1 cellular context compared by ENCODE assay signal in genomic region chr3:109081746-109082510, GRCh38.
TF ChIP-seq lines count a peak whose summit lies in the region.

No MANE protein-coding gene starts in this region.

TF ChIP-seq in GM12878, 131 proteins besides CTCF, POLR2A, EP300 and RAD21 (continued from another document and continues in another):
- TF ChIP-seq E4F1 (IDR thresholded peaks at IDR 0.05; ENCODE audit: borderline replicate concordance, partially characterized antibody) (no peak), ESRRA (IDR thresholded peaks at IDR 0.05; ENCODE audit: low read length) (no peak), SIN3A (IDR thresholded peaks at IDR 0.05; ENCODE audit: low read depth, low read length) (no peak), YBX1 (IDR thresholded peaks at IDR 0.05) (no peak), MEF2A (IDR thresholded peaks at IDR 0.05; ENCODE audit: insufficient read depth, low read depth, low read length) (no peak), SPI1 (IDR thresholded peaks at IDR 0.05; ENCODE audit: borderline replicate concordance, insufficient read depth, low read depth, low read length) (no peak), STAT3 (IDR thresholded peaks at IDR 0.05; ENCODE audit: low read depth, low read length) (no peak), FOS (IDR thresholded peaks at IDR 0.05; ENCODE audit: borderline replicate concordance, extremely low read depth, insufficient read length) (no peak), NKRF (conservative IDR thresholded peaks at IDR 0.05) (no peak), NFIC (IDR thresholded peaks at IDR 0.05; ENCODE audit: low read depth, low read length) (no peak), SREBF1 (IDR thresholded peaks at IDR 0.05; ENCODE audit: low read length) (no peak), YY1 (IDR thresholded peaks at IDR 0.05; ENCODE audit: low read depth, low read length) (peak; percentile 61), IRF3 (IDR thresholded peaks at IDR 0.05) (no peak), KAT2A (conservative IDR thresholded peaks at IDR 0.05; ENCODE audit: control insufficient read depth, low read depth, low read length) (no peak), GABPA (IDR thresholded peaks at IDR 0.05; ENCODE audit: low read depth) (no peak), USF1 (IDR thresholded peaks at IDR 0.05; ENCODE audit: borderline replicate concordance, extremely low read length, insufficient read depth, low read depth, low read length) (no peak), IRF5 (IDR thresholded peaks at IDR 0.05; ENCODE audit: borderline replicate concordance) (no peak), SMARCA5 (IDR thresholded peaks at IDR 0.05) (0 out of 2 replicates have a peak, but pooled peaks have one; percentile 25), NR2F1 (conservative IDR thresholded peaks at IDR 0.05) (0 out of 2 replicates have a peak, but pooled peaks have one; percentile 30), DPF2 (IDR thresholded peaks at IDR 0.05) (peak; percentile 75), HDAC6 (IDR thresholded peaks at IDR 0.05; ENCODE audit: unreplicated experiment) (no peak), ASH2L (IDR thresholded peaks at IDR 0.05; ENCODE audit: borderline replicate concordance, low read depth) (no peak), EED (IDR thresholded peaks at IDR 0.05; ENCODE audit: low read depth) (peak; percentile 86), SIX5 (IDR thresholded peaks at IDR 0.05; ENCODE audit: low read depth, low read length, severe bottlenecking) (no peak), ZNF622 (IDR thresholded peaks at IDR 0.05) (no peak), SMAD1 (IDR thresholded peaks at IDR 0.05; ENCODE audit: low read depth, partially characterized antibody) (no peak), BHLHE40 (IDR thresholded peaks at IDR 0.05; ENCODE audit: borderline replicate concordance in 1 of 2, low read depth in 2 of 2, low read length in 1 of 2) (0 out of 4 replicates have a peak, but pooled peaks of 1 of the 2 experiments have one; percentile 25), ZNF384 (IDR thresholded peaks at IDR 0.05; ENCODE audit: borderline replicate concordance, low read depth, low read length) (peak; percentile 94), POLR2AphosphoS2 (IDR thresholded peaks at IDR 0.05; ENCODE audit: low read depth, low read length) (no peak), RELA (IDR thresholded peaks at IDR 0.05; ENCODE audit: borderline replicate concordance, partially characterized antibody) (peak; percentile 99), CREM (IDR thresholded peaks at IDR 0.05; ENCODE audit: low read depth) (0 out of 2 replicates have a peak, but pooled peaks have one; percentile 30), HDAC2 (IDR thresholded peaks at IDR 0.05) (no peak), NRF1 (conservative IDR thresholded peaks at IDR 0.05; ENCODE audit: low read depth, low read length) (no peak), BCLAF1 (IDR thresholded peaks at IDR 0.05) (no peak)
- TF ChIP-seq, protein P1, sequence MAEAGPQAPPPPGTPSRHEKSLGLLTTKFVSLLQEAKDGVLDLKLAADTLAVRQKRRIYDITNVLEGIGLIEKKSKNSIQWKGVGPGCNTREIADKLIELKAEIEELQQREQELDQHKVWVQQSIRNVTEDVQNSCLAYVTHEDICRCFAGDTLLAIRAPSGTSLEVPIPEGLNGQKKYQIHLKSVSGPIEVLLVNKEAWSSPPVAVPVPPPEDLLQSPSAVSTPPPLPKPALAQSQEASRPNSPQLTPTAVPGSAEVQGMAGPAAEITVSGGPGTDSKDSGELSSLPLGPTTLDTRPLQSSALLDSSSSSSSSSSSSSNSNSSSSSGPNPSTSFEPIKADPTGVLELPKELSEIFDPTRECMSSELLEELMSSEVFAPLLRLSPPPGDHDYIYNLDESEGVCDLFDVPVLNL (IDR thresholded peaks at IDR 0.05; ENCODE audit: low read depth, low read length), result no peak
- TF ChIP-seq, protein P2, sequence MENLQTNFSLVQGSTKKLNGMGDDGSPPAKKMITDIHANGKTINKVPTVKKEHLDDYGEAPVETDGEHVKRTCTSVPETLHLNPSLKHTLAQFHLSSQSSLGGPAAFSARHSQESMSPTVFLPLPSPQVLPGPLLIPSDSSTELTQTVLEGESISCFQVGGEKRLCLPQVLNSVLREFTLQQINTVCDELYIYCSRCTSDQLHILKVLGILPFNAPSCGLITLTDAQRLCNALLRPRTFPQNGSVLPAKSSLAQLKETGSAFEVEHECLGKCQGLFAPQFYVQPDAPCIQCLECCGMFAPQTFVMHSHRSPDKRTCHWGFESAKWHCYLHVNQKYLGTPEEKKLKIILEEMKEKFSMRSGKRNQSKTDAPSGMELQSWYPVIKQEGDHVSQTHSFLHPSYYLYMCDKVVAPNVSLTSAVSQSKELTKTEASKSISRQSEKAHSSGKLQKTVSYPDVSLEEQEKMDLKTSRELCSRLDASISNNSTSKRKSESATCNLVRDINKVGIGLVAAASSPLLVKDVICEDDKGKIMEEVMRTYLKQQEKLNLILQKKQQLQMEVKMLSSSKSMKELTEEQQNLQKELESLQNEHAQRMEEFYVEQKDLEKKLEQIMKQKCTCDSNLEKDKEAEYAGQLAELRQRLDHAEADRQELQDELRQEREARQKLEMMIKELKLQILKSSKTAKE (IDR thresholded peaks at IDR 0.05; ENCODE audit: low read depth, poor library complexity, severe bottlenecking), result no peak
- TF ChIP-seq, protein P3, sequence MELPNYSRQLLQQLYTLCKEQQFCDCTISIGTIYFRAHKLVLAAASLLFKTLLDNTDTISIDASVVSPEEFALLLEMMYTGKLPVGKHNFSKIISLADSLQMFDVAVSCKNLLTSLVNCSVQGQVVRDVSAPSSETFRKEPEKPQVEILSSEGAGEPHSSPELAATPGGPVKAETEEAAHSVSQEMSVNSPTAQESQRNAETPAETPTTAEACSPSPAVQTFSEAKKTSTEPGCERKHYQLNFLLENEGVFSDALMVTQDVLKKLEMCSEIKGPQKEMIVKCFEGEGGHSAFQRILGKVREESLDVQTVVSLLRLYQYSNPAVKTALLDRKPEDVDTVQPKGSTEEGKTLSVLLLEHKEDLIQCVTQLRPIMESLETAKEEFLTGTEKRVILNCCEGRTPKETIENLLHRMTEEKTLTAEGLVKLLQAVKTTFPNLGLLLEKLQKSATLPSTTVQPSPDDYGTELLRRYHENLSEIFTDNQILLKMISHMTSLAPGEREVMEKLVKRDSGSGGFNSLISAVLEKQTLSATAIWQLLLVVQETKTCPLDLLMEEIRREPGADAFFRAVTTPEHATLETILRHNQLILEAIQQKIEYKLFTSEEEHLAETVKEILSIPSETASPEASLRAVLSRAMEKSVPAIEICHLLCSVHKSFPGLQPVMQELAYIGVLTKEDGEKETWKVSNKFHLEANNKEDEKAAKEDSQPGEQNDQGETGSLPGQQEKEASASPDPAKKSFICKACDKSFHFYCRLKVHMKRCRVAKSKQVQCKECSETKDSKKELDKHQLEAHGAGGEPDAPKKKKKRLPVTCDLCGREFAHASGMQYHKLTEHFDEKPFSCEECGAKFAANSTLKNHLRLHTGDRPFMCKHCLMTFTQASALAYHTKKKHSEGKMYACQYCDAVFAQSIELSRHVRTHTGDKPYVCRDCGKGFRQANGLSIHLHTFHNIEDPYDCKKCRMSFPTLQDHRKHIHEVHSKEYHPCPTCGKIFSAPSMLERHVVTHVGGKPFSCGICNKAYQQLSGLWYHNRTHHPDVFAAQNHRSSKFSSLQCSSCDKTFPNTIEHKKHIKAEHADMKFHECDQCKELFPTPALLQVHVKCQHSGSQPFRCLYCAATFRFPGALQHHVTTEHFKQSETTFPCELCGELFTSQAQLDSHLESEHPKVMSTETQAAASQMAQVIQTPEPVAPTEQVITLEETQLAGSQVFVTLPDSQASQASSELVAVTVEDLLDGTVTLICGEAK (IDR thresholded peaks at IDR 0.05; ENCODE audit: borderline replicate concordance), result no peak
- TF ChIP-seq, protein P4, sequence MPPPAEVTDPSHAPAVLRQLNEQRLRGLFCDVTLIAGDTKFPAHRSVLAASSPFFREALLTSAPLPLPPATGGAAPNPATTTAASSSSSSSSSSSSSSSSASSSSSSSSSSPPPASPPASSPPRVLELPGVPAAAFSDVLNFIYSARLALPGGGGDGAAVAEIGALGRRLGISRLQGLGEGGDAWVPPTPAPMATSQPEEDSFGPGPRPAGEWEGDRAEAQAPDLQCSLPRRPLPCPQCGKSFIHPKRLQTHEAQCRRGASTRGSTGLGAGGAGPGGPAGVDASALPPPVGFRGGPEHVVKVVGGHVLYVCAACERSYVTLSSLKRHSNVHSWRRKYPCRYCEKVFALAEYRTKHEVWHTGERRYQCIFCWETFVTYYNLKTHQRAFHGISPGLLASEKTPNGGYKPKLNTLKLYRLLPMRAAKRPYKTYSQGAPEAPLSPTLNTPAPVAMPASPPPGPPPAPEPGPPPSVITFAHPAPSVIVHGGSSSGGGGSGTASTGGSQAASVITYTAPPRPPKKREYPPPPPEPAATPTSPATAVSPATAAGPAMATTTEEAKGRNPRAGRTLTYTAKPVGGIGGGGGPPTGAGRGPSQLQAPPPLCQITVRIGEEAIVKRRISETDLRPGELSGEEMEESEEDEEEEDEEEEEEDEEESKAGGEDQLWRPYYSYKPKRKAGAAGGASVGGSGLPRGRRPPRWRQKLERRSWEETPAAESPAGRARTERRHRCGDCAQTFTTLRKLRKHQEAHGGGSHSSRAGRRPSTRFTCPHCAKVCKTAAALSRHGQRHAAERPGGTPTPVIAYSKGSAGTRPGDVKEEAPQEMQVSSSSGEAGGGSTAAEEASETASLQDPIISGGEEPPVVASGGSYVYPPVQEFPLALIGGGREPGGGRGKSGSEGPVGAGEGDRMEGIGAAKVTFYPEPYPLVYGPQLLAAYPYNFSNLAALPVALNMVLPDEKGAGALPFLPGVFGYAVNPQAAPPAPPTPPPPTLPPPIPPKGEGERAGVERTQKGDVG (CRISPR knock-in tag; IDR thresholded peaks at IDR 0.05), result no peak
